ENCODE assay signal across 28 cellular contexts in genomic region chr3:134839422-134839821, GRCh38. TPM values are rescaled to one million over a fixed set of nuclear protein-coding genes. Genes with fewer than 3 reads are reported as not detected.
"Had no signal": no experiment of that assay in that cellular context is flagged by ENCODE, and none has a peak within 500 bp of the region (broad histone marks: within the 10 kb centered on the region; RNA-seq: fewer than 3 reads in every experiment).

No MANE protein-coding gene starts in this region.

- H3K4me1 Mint-ChIP-seq: activated CD4-positive, alpha-beta T cell treated with anti-CD3 and anti-CD28 coated beads, Interleukin-2, amount 10 ng/mL, durations not matched to agents 24 days and 14 days; T-cell; T-helper 17 cell had no signal

- H3K4me3 ChIP-seq: adrenal gland, body of pancreas, SJSA1 had no signal

- H3K27ac Mint-ChIP-seq: activated CD4-positive, alpha-beta T cell treated with anti-CD3 and anti-CD28 coated beads, Interleukin-2, amount 10 ng/mL, durations not matched to agents 24 days and 14 days; activated CD8-positive, alpha-beta T cell treated with anti-CD3 and anti-CD28 coated beads, Interleukin-2, amount 10 ng/mL, durations not matched to agents 7 days and 5 days; activated naive CD4-positive, alpha-beta T cell treated with anti-CD3 and anti-CD28 coated beads, Interleukin-2, amount 50 U/mL, for 72 hours; activated T-helper 1 cell treated with anti-CD3 and anti-CD28 coated beads, Interleukin-12 subunit alpha, Interleukin-12 subunit beta, Interleukin-2, Interleukin-4 antibody, amounts not matched to agents 30 ng/mL and 10 ng/mL and 1 ng/mL, durations not matched to agents 14 hours and 24 hours and 36 hours; T-cell; T-helper 17 cell had no signal

- H3K9me3 Mint-ChIP-seq: activated CD4-positive, alpha-beta T cell treated with anti-CD3 and anti-CD28 coated beads, Interleukin-2, amount 10 ng/mL, durations not matched to agents 24 days and 14 days had no signal

- H3K36me3 ChIP-seq: adrenal gland, SJSA1 had no signal

- H3K4me2 ChIP-seq: KMS-11, SK-N-SH had no signal

- H3K9me3 ChIP-seq: adrenal gland, body of pancreas, SJSA1, SK-N-SH had no signal

- H3K27me3 ChIP-seq: adrenal gland, body of pancreas, SJSA1 had no signal

- H3K27ac ChIP-seq: adrenal gland, body of pancreas, KMS-11, SJSA1 had no signal

- H3K36me3 Mint-ChIP-seq: activated naive CD4-positive, alpha-beta T cell treated with anti-CD3 and anti-CD28 coated beads, Interleukin-2, amount 50 U/mL, for 72 hours; T-cell had no signal

- H3K4me1 ChIP-seq: adrenal gland, body of pancreas, SJSA1 had no signal

- DNase-seq: activated CD4-positive, alpha-beta T cell treated with anti-CD3 and anti-CD28 coated beads, Interleukin-2, amount 10 ng/mL, durations not matched to agents 24 days and 14 days; activated CD4-positive, alpha-beta T cell treated with anti-CD3 and anti-CD28 coated beads, Interleukin-2, amount 50 U/mL, for 4 hours; activated CD8-positive, alpha-beta T cell treated with anti-CD3 and anti-CD28 coated beads, Interleukin-2, amount 10 ng/mL, durations not matched to agents 7 days and 5 days; activated gamma-delta T cell treated with Interleukin-2 at 50 U/mL for 16 hours; activated naive CD4-positive, alpha-beta T cell treated with anti-CD3 and anti-CD28 coated beads for 36 hours; activated T-cell treated with anti-CD3 and anti-CD28 coated beads, Interleukin-2, amount 50 U/mL, for 4 hours; body of pancreas; caudate nucleus; cerebellar nuclear complex; NCI-H1092; NCI-H1436 treated with DMSO at 0.1 percent for 48 hours; NCI-H1694 treated with DMSO at 0.1 percent for 48 hours; NCI-H2029; NCI-H510A; NCI-H526; NCI-H748 treated with DMSO at 0.1 percent for 48 hours; NK-92 treated with Interleukin-12 subunit alpha and Interleukin-12 subunit beta, amount 100 ng/mL, for 24 hours; SHP77 treated with DMSO at 0.1 percent for 48 hours; SK-N-SH; T-cell; T-helper 17 cell had no signal

- FAIRE-seq: astrocyte, bronchial epithelial cell had no signal

- H3K4me3 Mint-ChIP-seq: activated CD4-positive, alpha-beta T cell treated with anti-CD3 and anti-CD28 coated beads, Interleukin-2, amount 10 ng/mL, durations not matched to agents 24 days and 14 days; activated CD8-positive, alpha-beta T cell treated with anti-CD3 and anti-CD28 coated beads, Interleukin-2, amount 10 ng/mL, durations not matched to agents 7 days and 5 days; activated naive CD4-positive, alpha-beta T cell treated with anti-CD3 and anti-CD28 coated beads for 36 hours; activated T-cell treated with anti-CD3 and anti-CD28 coated beads, Interleukin-2, amount 50 U/mL, for 4 hours; activated T-helper 1 cell treated with anti-CD3 and anti-CD28 coated beads, Interleukin-12 subunit alpha, Interleukin-12 subunit beta, Interleukin-2, Interleukin-4 antibody, amounts not matched to agents 30 ng/mL and 10 ng/mL and 1 ng/mL, durations not matched to agents 14 hours and 24 hours and 36 hours; T-cell; T-helper 17 cell had no signal

- H3K9ac ChIP-seq: KMS-11, SK-N-SH had no signal

- ATAC-seq: activated CD8-positive, alpha-beta T cell treated with anti-CD3 and anti-CD28 coated beads, Interleukin-2, amount 10 ng/mL, durations not matched to agents 7 days and 5 days; activated naive CD4-positive, alpha-beta T cell treated with anti-CD3 and anti-CD28 coated beads, Interleukin-2, amount 50 U/mL, for 72 hours; activated T-cell treated with anti-CD3 and anti-CD28 coated beads, Interleukin-2, amount 50 U/mL, for 4 hours; body of pancreas; T-cell; T-helper 17 cell had no signal

RNA-seq across cellular contexts. Expression of gene EPHB1, which starts 44.4 kb away (rescaled TPM):
- total RNA-seq: SJSA1 had no signal
